In genomic region chr1:93874025-93874651, GRCh38 we compare ENCODE assay signal across 7 cellular contexts. TPM values are rescaled to one million over a fixed set of nuclear protein-coding genes. Genes with fewer than 3 reads are reported as not detected.
DNase-seq lines count a peak whose midpoint lies in the region; ATAC-seq, FAIRE-seq and TF ChIP-seq lines count a peak whose summit lies in the region.

No MANE protein-coding gene starts in this region.

- H3K4me3 ChIP-seq in keratinocyte (ENCODE audit: control insufficient read depth in 2 of 3, extremely low read depth in 1 of 3, insufficient read depth in 2 of 3, low read depth in 1 of 3, low read length in 3 of 3) (no peak overlapping the region), vagina (no peak overlapping the region)

- H3K27ac Mint-ChIP-seq in activated CD4-positive, alpha-beta memory T cell treated with anti-CD3 and anti-CD28 coated beads for 36 hours, result peak overlapping the region; percentile 9

- H3K9me1 ChIP-seq in keratinocyte (ENCODE audit: control insufficient read depth, extremely low read depth, insufficient read depth, low read length), result no peaks in the 10 kb centered on the region

- H3K4me1 ChIP-seq in keratinocyte (ENCODE audit: control insufficient read depth, extremely low read depth, insufficient read depth, low read length) (peaks cover 29% of the 10 kb centered on the region), vagina (peaks cover 30% of the 10 kb centered on the region)

- no peaks in the 10 kb centered on the region for H3K9me3 Mint-ChIP-seq in activated CD4-positive, alpha-beta memory T cell treated with anti-CD3 and anti-CD28 coated beads for 36 hours

- no peak overlapping the region for H2AFZ ChIP-seq in keratinocyte (ENCODE audit: control insufficient read depth, low read length)

- DNase-seq in EL, result peak; percentile 39
- peak; percentile 12 for DNase-seq in HTR-8/SVneo (ENCODE audit: insufficient read length, low spot score)
- no peak for DNase-seq in activated CD4-positive, alpha-beta memory T cell treated with anti-CD3 and anti-CD28 coated beads for 36 hours
- peak; percentile 15 for DNase-seq in keratinocyte (ENCODE audit: low read depth, low spot score)
- DNase-seq in vagina (ENCODE audit: extremely low spot score in 2 of 2), result no peak

- CTCF ChIA-PET in activated CD4-positive, alpha-beta memory T cell treated with anti-CD3 and anti-CD28 coated beads for 36 hours (lab: Charles Lee), result interaction anchor here (2.2 kb wide), 1 partner anchor 245 kb away, joined by 5 read pairs; no protein-coding TSS in a partner anchor

- POLR2A ChIA-PET in activated CD4-positive, alpha-beta memory T cell treated with anti-CD3 and anti-CD28 coated beads for 36 hours (lab: Charles Lee), result no interaction called here

- ATAC-seq in GM21786 (IDR thresholded peaks at IDR 0.05; ENCODE audit: unreplicated experiment) (no peak), HG02840 (IDR thresholded peaks at IDR 0.05; ENCODE audit: low FRiP score, unreplicated experiment) (no peak)

- H3K36me3 Mint-ChIP-seq in activated CD4-positive, alpha-beta memory T cell treated with anti-CD3 and anti-CD28 coated beads for 36 hours, result peaks cover 61% of the 10 kb centered on the region

- no peak overlapping the region for H3K4me3 Mint-ChIP-seq in activated CD4-positive, alpha-beta memory T cell treated with anti-CD3 and anti-CD28 coated beads for 36 hours

- no peaks in the 10 kb centered on the region for H3K27me3 ChIP-seq in keratinocyte (ENCODE audit: control insufficient read depth, extremely low read depth, insufficient read depth, low read length)
- no peaks in the 10 kb centered on the region for H3K27me3 ChIP-seq in vagina

- H3K36me3 ChIP-seq in keratinocyte (ENCODE audit: control insufficient read depth in 2 of 2, extremely low read depth in 1 of 2, insufficient read depth in 2 of 2, low read length in 2 of 2) (peaks cover 13 to 40% of the 10 kb centered on the region in 2 experiments), vagina (peaks cover 4 to 77% of the 10 kb centered on the region in 2 donors)

- H4K20me1 ChIP-seq in keratinocyte (ENCODE audit: control insufficient read depth, extremely low read depth, insufficient read depth, low read length), result peaks cover 2% of the 10 kb centered on the region

- TF ChIP-seq CTCF in keratinocyte (optimal IDR thresholded peaks at IDR 0.05 in 1 of 3, IDR thresholded peaks at IDR 0.05 in 1 of 3, conservative IDR thresholded peaks at IDR 0.05 in 1 of 3; ENCODE audit: extremely low read depth in 1 of 3, insufficient read depth in 2 of 3, low read length in 3 of 3) (peak; percentile 51 to 66 (median 64)), vagina (IDR thresholded peaks at IDR 0.05) (peak in 1 of 3 experiments; percentile 2)

- no peaks in the 10 kb centered on the region for H3K27me3 Mint-ChIP-seq in activated CD4-positive, alpha-beta memory T cell treated with anti-CD3 and anti-CD28 coated beads for 36 hours

- H3K79me2 ChIP-seq in keratinocyte (ENCODE audit: control insufficient read depth, insufficient read depth, low read length), result peaks cover 48% of the 10 kb centered on the region

- no peak for TF ChIP-seq POLR2A in vagina (IDR thresholded peaks at IDR 0.05)

- intact Hi-C loops in activated CD4-positive, alpha-beta memory T cell treated with anti-CD3 and anti-CD28 coated beads for 36 hours (cut with micrococcal nuclease), result loop anchor here (10.0 kb wide), 1 partner anchor 689 kb away; the partner anchor contains the start of genes CCDC18 and TMED5
- intact Hi-C loops in vagina (cut with DNase I), result no loop called here

- H3K9me3 ChIP-seq in keratinocyte (ENCODE audit: control insufficient read depth, low read depth, low read length) (no peaks in the 10 kb centered on the region), vagina (no peaks in the 10 kb centered on the region)

- dilution Hi-C loops in keratinocyte (cut with MboI; ENCODE audit: extremely low pct_ligation_motif_present, low sequenced_read_pairs), result no loop called here

- H3K27ac ChIP-seq in keratinocyte (ENCODE audit: control insufficient read depth, insufficient read depth, low read length), result no peak overlapping the region
- no peak overlapping the region for H3K27ac ChIP-seq in vagina

- no peak for FAIRE-seq in HTR-8/SVneo (lab: Jason Lieb, UNC)
- FAIRE-seq in keratinocyte (lab: Jason Lieb, UNC), result peak; percentile 70

- H3K4me1 Mint-ChIP-seq in activated CD4-positive, alpha-beta memory T cell treated with anti-CD3 and anti-CD28 coated beads for 36 hours (ENCODE audit: low read depth), result peaks cover 35% of the 10 kb centered on the region

- no peak overlapping the region for H3K4me2 ChIP-seq in keratinocyte (ENCODE audit: control insufficient read depth, extremely low read depth, insufficient read depth, low read depth, low read length)

- no peak overlapping the region for H3K9ac ChIP-seq in keratinocyte (ENCODE audit: control insufficient read depth, extremely low read depth, insufficient read depth, low read length)

RNA-seq across cellular contexts. Expression of gene DNTTIP2, which starts 4.9 kb away (rescaled TPM):
- 10 to 100 TPM; 84.4 to 91.1 TPM for total RNA-seq in activated CD4-positive, alpha-beta memory T cell treated with anti-CD3 and anti-CD28 coated beads for 36 hours
- polyA plus RNA-seq in keratinocyte, result 28.0 to 46.2 TPM (median 32.7 TPM) in 3 replicates
- 133 TPM for polyA plus RNA-seq in keratinocyte (2011; ENCODE audit: low read depth)
- polyA plus RNA-seq in keratinocyte (2011; cell fraction: cytosol; rRNA removed), result 19.4 and 39.1 TPM in 2 replicates
- 30.8 and 44.9 TPM in 2 replicates for polyA plus RNA-seq in keratinocyte (2011; cell fraction: nucleus; rRNA removed)
- polyA plus RNA-seq in keratinocyte (2012; ENCODE audit: low replicate concordance), result 56.5 and 60.3 TPM in 2 replicates
- polyA minus RNA-seq in keratinocyte, result 8.7 to 49.8 TPM (median 26.9 TPM) in 3 replicates
- 10.4 TPM for polyA minus RNA-seq in keratinocyte (2011; cell fraction: cytosol; rRNA and poly(A)+ RNA removed)
- polyA minus RNA-seq in keratinocyte (2011; cell fraction: nucleus; rRNA and poly(A)+ RNA removed), result 13.2 and 54.1 TPM in 2 replicates
- 23.6 TPM for total RNA-seq in vagina

RNA-seq across cellular contexts. Expression of gene GCLM, which starts 35.1 kb away (rescaled TPM):
- 10 to 100 TPM; 21.7 to 26.5 TPM for total RNA-seq in activated CD4-positive, alpha-beta memory T cell treated with anti-CD3 and anti-CD28 coated beads for 36 hours
- 17.9 to 44.1 TPM (median 41.8 TPM) in 3 replicates for polyA plus RNA-seq in keratinocyte
- 1.6 TPM for polyA plus RNA-seq in keratinocyte (2011; ENCODE audit: low read depth)
- polyA plus RNA-seq in keratinocyte (2011; cell fraction: cytosol; rRNA removed), result 17.1 and 45.0 TPM in 2 replicates
- 28.6 and 30.9 TPM in 2 replicates for polyA plus RNA-seq in keratinocyte (2011; cell fraction: nucleus; rRNA removed)
- 6.4 and 36.0 TPM in 2 replicates for polyA plus RNA-seq in keratinocyte (2012; ENCODE audit: low replicate concordance)
- polyA minus RNA-seq in keratinocyte, result 4.6 to 19.0 TPM (median 12.2 TPM) in 3 replicates
- 13.6 TPM for polyA minus RNA-seq in keratinocyte (2011; cell fraction: cytosol; rRNA and poly(A)+ RNA removed)
- polyA minus RNA-seq in keratinocyte (2011; cell fraction: nucleus; rRNA and poly(A)+ RNA removed), result 13.0 and 17.3 TPM in 2 replicates
- total RNA-seq in vagina, result 8.1 TPM

Comparison
In these comparisons a context has a peak if more than half of its experiments do, and no peak if none do; other contexts are left out.
1. DNase-seq: peak in EL (single experiment), HTR-8/SVneo (single experiment) and keratinocyte (single experiment); none in activated CD4-positive, alpha-beta memory T cell treated with anti-CD3 and anti-CD28 coated beads for 36 hours (single experiment) and vagina (0 of 2).